2 cellular contexts compared by ENCODE assay signal in the genomic region with DNA sequence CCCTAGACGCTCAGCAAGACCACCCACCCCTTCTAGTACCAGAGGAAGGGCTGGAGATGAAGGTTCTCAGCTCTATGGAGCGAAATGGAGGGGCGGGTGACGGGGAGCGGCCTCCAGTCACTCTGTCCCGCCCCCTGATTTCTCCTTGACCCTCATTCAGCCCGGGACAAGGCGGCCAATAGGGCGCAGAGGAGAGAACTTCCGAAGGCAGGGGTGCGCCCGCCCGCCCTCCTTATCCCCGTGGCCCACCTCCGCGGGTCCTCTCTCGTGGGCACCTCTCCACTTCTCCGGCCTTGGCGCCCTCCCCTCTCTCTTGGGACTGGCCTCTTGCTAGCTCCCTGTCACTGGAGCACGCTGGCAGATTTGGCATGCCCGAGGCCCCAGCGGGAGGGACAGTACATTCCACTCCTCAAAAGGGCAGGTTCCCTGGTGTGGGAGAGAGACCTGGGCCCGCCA.
TF ChIP-seq lines count a peak whose summit lies in the region.

No MANE protein-coding gene starts in this region.

TF ChIP-seq in IMR-90, 13 proteins besides CTCF, POLR2A, EP300 and RAD21:
- TF ChIP-seq MAFK (IDR thresholded peaks at IDR 0.05; ENCODE audit: low read depth, low read length) (no peak), CEBPB (IDR thresholded peaks at IDR 0.05; ENCODE audit: low read depth, low read length) (no peak), FOS (IDR thresholded peaks at IDR 0.05; ENCODE audit: low read depth, low read length) (no peak), MXI1 (IDR thresholded peaks at IDR 0.05; ENCODE audit: borderline replicate concordance, low read depth, low read length) (no peak), NFE2L2 (IDR thresholded peaks at IDR 0.05; ENCODE audit: low read depth, low read length) (no peak), CHD1 (IDR thresholded peaks at IDR 0.05; ENCODE audit: low read depth, low read length) (no peak), BHLHE40 (IDR thresholded peaks at IDR 0.05; ENCODE audit: low read depth, low read length) (no peak), RFX5 (IDR thresholded peaks at IDR 0.05; ENCODE audit: low read depth, low read length) (no peak), MAZ (IDR thresholded peaks at IDR 0.05; ENCODE audit: borderline replicate concordance, low read depth, low read length) (no peak), RCOR1 (IDR thresholded peaks at IDR 0.05; ENCODE audit: insufficient replicate concordance, low read length) (no peak), SMC3 (IDR thresholded peaks at IDR 0.05; ENCODE audit: low read depth, low read length) (no peak)
- TF ChIP-seq, protein P1, sequence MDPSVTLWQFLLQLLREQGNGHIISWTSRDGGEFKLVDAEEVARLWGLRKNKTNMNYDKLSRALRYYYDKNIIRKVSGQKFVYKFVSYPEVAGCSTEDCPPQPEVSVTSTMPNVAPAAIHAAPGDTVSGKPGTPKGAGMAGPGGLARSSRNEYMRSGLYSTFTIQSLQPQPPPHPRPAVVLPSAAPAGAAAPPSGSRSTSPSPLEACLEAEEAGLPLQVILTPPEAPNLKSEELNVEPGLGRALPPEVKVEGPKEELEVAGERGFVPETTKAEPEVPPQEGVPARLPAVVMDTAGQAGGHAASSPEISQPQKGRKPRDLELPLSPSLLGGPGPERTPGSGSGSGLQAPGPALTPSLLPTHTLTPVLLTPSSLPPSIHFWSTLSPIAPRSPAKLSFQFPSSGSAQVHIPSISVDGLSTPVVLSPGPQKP (IDR thresholded peaks at IDR 0.05; ENCODE audit: borderline replicate concordance, low read depth, low read length) = no peak
- TF ChIP-seq, protein P2, sequence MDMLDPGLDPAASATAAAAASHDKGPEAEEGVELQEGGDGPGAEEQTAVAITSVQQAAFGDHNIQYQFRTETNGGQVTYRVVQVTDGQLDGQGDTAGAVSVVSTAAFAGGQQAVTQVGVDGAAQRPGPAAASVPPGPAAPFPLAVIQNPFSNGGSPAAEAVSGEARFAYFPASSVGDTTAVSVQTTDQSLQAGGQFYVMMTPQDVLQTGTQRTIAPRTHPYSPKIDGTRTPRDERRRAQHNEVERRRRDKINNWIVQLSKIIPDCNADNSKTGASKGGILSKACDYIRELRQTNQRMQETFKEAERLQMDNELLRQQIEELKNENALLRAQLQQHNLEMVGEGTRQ (IDR thresholded peaks at IDR 0.05; ENCODE audit: low read depth, low read length) = no peak
TF ChIP-seq in IMR-90: peak in this region for 0.

TF ChIP-seq in H1, 55 proteins besides CTCF, POLR2A, EP300 and RAD21:
- TF ChIP-seq SIX5 (IDR thresholded peaks at IDR 0.05; ENCODE audit: low read depth, low read length) = no peak
- TF ChIP-seq KDM1A (IDR thresholded peaks at IDR 0.05; ENCODE audit: borderline replicate concordance, low read length) = no peak
- no peak for TF ChIP-seq TAF7 (optimal IDR thresholded peaks at IDR 0.05; ENCODE audit: borderline replicate concordance, low read depth, low read length)
- TF ChIP-seq EZH2 (IDR thresholded peaks at IDR 0.05; ENCODE audit: low read depth, low read length, severe bottlenecking) = no peak
- no peak for TF ChIP-seq NRF1 (IDR thresholded peaks at IDR 0.05; ENCODE audit: low read depth, low read length)
- no peak for TF ChIP-seq CHD2 (IDR thresholded peaks at IDR 0.05; ENCODE audit: low read length)
- TF ChIP-seq EGR1 (IDR thresholded peaks at IDR 0.05; ENCODE audit: borderline replicate concordance, low read depth, low read length) = no peak
- no peak for TF ChIP-seq CBX8 (IDR thresholded peaks at IDR 0.05; ENCODE audit: borderline replicate concordance, low read depth, low read length)
- TF ChIP-seq, protein P3, sequence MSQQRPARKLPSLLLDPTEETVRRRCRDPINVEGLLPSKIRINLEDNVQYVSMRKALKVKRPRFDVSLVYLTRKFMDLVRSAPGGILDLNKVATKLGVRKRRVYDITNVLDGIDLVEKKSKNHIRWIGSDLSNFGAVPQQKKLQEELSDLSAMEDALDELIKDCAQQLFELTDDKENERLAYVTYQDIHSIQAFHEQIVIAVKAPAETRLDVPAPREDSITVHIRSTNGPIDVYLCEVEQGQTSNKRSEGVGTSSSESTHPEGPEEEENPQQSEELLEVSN (IDR thresholded peaks at IDR 0.05) = no peak
- no peak for TF ChIP-seq JUN (IDR thresholded peaks at IDR 0.05; ENCODE audit: low read depth, low read length)
- no peak for TF ChIP-seq SIN3A (conservative IDR thresholded peaks at IDR 0.05 in 1 of 2, IDR thresholded peaks at IDR 0.05 in 1 of 2; ENCODE audit: low read depth in 1 of 2, low read length in 2 of 2)
- no peak for TF ChIP-seq CTBP2 (IDR thresholded peaks at IDR 0.05; ENCODE audit: borderline replicate concordance, insufficient read depth, insufficient read length, low read length)
- TF ChIP-seq TEAD4 (IDR thresholded peaks at IDR 0.05; ENCODE audit: low read depth, low read length) = no peak
- TF ChIP-seq JUND (IDR thresholded peaks at IDR 0.05; ENCODE audit: low read length) = no peak
- no peak for TF ChIP-seq ZNF274 (IDR thresholded peaks at IDR 0.05; ENCODE audit: borderline replicate concordance, extremely low read depth, low read length)
- no peak for TF ChIP-seq POLR2AphosphoS5 (IDR thresholded peaks at IDR 0.05; ENCODE audit: low read depth, low read length)
